In the genomic region with DNA sequence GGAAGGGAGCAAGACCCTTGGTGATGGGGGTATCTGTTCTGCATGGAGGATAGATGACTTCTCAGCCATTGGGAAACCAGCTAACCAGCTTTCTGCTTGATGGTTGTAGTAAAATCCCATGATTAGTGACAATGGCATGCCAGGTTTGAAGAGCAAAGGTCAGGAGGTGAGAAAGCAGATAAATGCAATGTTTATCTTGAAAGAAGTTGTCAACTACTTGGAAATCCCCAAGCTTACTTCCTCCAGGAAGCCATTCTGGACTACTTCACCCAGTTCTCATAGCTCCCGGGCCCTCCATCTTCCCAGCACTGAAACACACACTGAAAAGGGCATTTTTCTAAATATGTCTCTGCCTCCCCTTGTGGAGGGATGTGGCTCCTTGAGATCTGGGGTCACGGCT, we compare ENCODE assay signal across 10 cellular contexts. TPM values are rescaled to one million over a fixed set of nuclear protein-coding genes. Genes with fewer than 3 reads are reported as not detected.
DNase-seq lines count a peak whose midpoint lies in the region; ATAC-seq, FAIRE-seq and TF ChIP-seq lines count a peak whose summit lies in the region.
"Had no signal": no experiment of that assay in that cellular context is flagged by ENCODE, and none has a peak within 500 bp of the region (broad histone marks: within the 10 kb centered on the region; RNA-seq: fewer than 3 reads in every experiment).

No MANE protein-coding gene starts in this region.

- H3K4me1 ChIP-seq in Panc1 (ENCODE audit: control insufficient read depth, insufficient read depth, low read length) (peaks cover 91% of the 10 kb centered on the region), esophagus (ENCODE audit: control insufficient read depth in 2 of 2, insufficient read depth in 2 of 2, low read length in 1 of 2) (peaks cover 5 to 40% of the 10 kb centered on the region in 2 donors), small intestine (ENCODE audit: control insufficient read depth in 2 of 2, insufficient read depth in 1 of 2, low read depth in 1 of 2, low read length in 1 of 2) (peaks cover 38 to 54% of the 10 kb centered on the region in 2 donors)

- no peaks in the 10 kb centered on the region for H3K27me3 Mint-ChIP-seq in T-helper 2 cell treated with Interferon-gamma antibody and Interleukin-4, amounts not matched to agents 5 μg/mL and 100 μg/mL, for 36 hours (ENCODE audit: low read depth)

- POLR2A ChIA-PET in Panc1 (lab: Charles Lee), result interaction anchor here (1.1 kb wide), 1 partner anchor 15 kb away, joined by 3 read pairs; no protein-coding TSS in a partner anchor

- BruUV-seq in Panc1 (replicated peaks; lab: Mats Ljungman, UMichigan), result TSS peak; percentile 1

- CTCF ChIA-PET in Panc1 (lab: Charles Lee), result no interaction called here

- no peaks in the 10 kb centered on the region for H3K9me3 ChIP-seq in Panc1 (ENCODE audit: control insufficient read depth, insufficient read depth, low read depth, low read length)
- H3K9me3 ChIP-seq in esophagus (ENCODE audit: control insufficient read depth in 2 of 2, insufficient read depth in 1 of 2, low read depth in 1 of 2, low read length in 1 of 2), result no peaks in the 10 kb centered on the region
- H3K9me3 ChIP-seq in small intestine (ENCODE audit: control insufficient read depth, low read depth), result no peaks in the 10 kb centered on the region

- H3K36me3 ChIP-seq in Panc1 (ENCODE audit: control insufficient read depth, insufficient read depth, low read length) (peaks cover 8% of the 10 kb centered on the region; the same call in 1 of the 2 replicates), esophagus (ENCODE audit: control insufficient read depth in 2 of 2, insufficient read depth in 2 of 2, low read length in 1 of 2) (no peaks in the 10 kb centered on the region), small intestine (ENCODE audit: control insufficient read depth in 2 of 2, insufficient read depth in 2 of 2, low read length in 2 of 2) (no peaks in the 10 kb centered on the region)

- H3K4me3 ChIP-seq in Panc1 (ENCODE audit: low read depth in 2 of 2, low read length in 2 of 2) (no peak overlapping the region), esophagus (ENCODE audit: low read depth in 1 of 2, low read length in 2 of 2) (no peak overlapping the region), small intestine (ENCODE audit: low read depth in 1 of 2, low read length in 2 of 2) (no peak overlapping the region)

- 67 to 80% methylated on average over 2 of the region's 2 CpGs for WGBS in esophagus, 2 donors
- WGBS in small intestine, 3 donors, result 46 to 50% (median 49%) methylated on average over 2 of the region's 2 CpGs

- FAIRE-seq in small intestine (lab: Jason Lieb, UNC), result no peak

- H3K4me1 Mint-ChIP-seq in T-helper 2 cell treated with Interferon-gamma antibody and Interleukin-4, amounts not matched to agents 5 μg/mL and 100 μg/mL, for 36 hours (ENCODE audit: low read depth), result peaks cover 81% of the 10 kb centered on the region

- no peak for TF ChIP-seq CTCF in Panc1 (IDR thresholded peaks at IDR 0.05)

- peak overlapping the region; percentile 100 for H3K27ac ChIP-seq in Panc1 (ENCODE audit: low read length)
- H3K27ac ChIP-seq in esophagus (ENCODE audit: low read depth in 2 of 2, low read length in 1 of 2), result peak overlapping the region; percentile 65 to 78
- H3K27ac ChIP-seq in small intestine (ENCODE audit: low read depth in 1 of 2, low read length in 1 of 2), result peak overlapping the region; percentile 56 to 81
- H3K27ac ChIP-seq: 22Rv1 had no signal

- no peaks in the 10 kb centered on the region for H3K27me3 ChIP-seq in Panc1 (ENCODE audit: control insufficient read depth, insufficient read depth, low read length)
- no peaks in the 10 kb centered on the region for H3K27me3 ChIP-seq in esophagus (ENCODE audit: control insufficient read depth in 1 of 2, insufficient read depth in 2 of 2, low read length in 2 of 2)
- H3K27me3 ChIP-seq in small intestine (ENCODE audit: control insufficient read depth in 2 of 2, insufficient read depth in 2 of 2, low read length in 2 of 2), result no peaks in the 10 kb centered on the region

- peak overlapping the region; percentile 78 for H3K27ac Mint-ChIP-seq in T-helper 2 cell treated with Interferon-gamma antibody and Interleukin-4, amounts not matched to agents 5 μg/mL and 100 μg/mL, for 36 hours

- ATAC-seq in Panc1, result peak; percentile 3

- intact Hi-C loops in Panc1 (cut with micrococcal nuclease; ENCODE audit: unreplicated experiment), result no loop called here

- H3K36me3 Mint-ChIP-seq in T-helper 2 cell treated with Interferon-gamma antibody and Interleukin-4, amounts not matched to agents 5 μg/mL and 100 μg/mL, for 36 hours (ENCODE audit: low read depth), result peaks cover 60% of the 10 kb centered on the region

- in situ Hi-C loops in Panc1 (cut with HindIII; ENCODE audit: low pct_unique_long_range_greater_than_20kb, low sequenced_read_pairs), result no loop called here

- no peak for DNase-seq in T-helper 2 cell treated with Interferon-gamma antibody and Interleukin-4, amounts not matched to agents 5 μg/mL and 100 μg/mL, for 36 hours (ENCODE audit: low spot score)
- DNase-seq in T-helper 2 cell (no peak), Panc1 (ENCODE audit: low read depth, low spot score) (no peak), small intestine (peak; percentile 92), SHP77 (lab: John Stamatoyannopoulos, UW) (no peak), iPS-NIHi7 (ENCODE audit: extremely low spot score) (no peak), middle frontal gyrus (ENCODE audit: extremely low spot score, low spot score) (no peak)
- DNase-seq: stimulated activated naive CD4-positive, alpha-beta T cell treated with Interleukin-2 at 50 U/mL for 16 hours had no signal

- peaks cover under 1% of the 10 kb centered on the region for H3K9me3 Mint-ChIP-seq in T-helper 2 cell treated with Interferon-gamma antibody and Interleukin-4, amounts not matched to agents 5 μg/mL and 100 μg/mL, for 36 hours

- peak overlapping the region; percentile 68 for H3K4me3 Mint-ChIP-seq in T-helper 2 cell treated with Interferon-gamma antibody and Interleukin-4, amounts not matched to agents 5 μg/mL and 100 μg/mL, for 36 hours

RNA-seq across cellular contexts. Expression of a gene that starts 51.3 kb away (rescaled TPM):
- total RNA-seq in Panc1 (2021; ENCODE audit: unreplicated experiment), result 394 TPM
- 255 TPM for polyA plus RNA-seq in Panc1 (2012; ENCODE audit: insufficient read length)
- polyA plus RNA-seq in esophagus (10 to 100 TPM; 24.8 to 51.5 TPM), small intestine (10 to 100 TPM; 11.6 to 17.0 (median 12.1) TPM)
